Comparison of ENCODE assay signal across 30 cellular contexts in the genomic region with DNA sequence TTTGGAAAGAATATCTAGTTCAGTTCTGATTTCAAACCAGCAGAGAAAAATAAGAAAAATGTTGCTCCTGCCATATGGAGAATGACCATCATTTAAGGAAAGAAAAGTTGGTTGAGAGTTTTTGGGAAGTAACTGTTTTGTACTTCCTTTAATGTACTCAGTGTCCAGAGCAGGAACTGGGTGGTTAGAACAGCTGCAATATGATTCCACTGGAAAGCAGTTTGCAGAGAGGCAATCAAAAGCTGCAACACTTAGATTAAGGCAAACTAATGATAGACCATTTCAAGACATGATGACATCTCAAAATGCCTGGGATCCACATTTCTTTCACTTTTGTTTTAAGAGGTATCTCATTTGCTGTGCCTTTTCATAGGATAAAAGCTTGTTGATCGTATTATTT.
"Had no signal": no experiment of that assay in that cellular context is flagged by ENCODE, and none has a peak within 500 bp of the region (broad histone marks: within the 10 kb centered on the region; RNA-seq: fewer than 3 reads in every experiment).

No MANE protein-coding gene starts in this region.

- H3K27ac ChIP-seq: brain microvascular endothelial cell, esophagus muscularis mucosa, gastroesophageal sphincter, heart right ventricle, hepatocyte, VCaP had no signal

- DNase-seq: activated CD4-positive, alpha-beta memory T cell treated with anti-CD3 and anti-CD28 coated beads, Interleukin-2, amount 10 ng/mL, durations not matched to agents 7 days and 5 days; activated CD4-positive, alpha-beta T cell treated with anti-CD3 and anti-CD28 coated beads for 1 hour; activated CD4-positive, alpha-beta T cell treated with anti-CD3 and anti-CD28 coated beads for 4 hours; activated CD4-positive, alpha-beta T cell treated with anti-CD3 and anti-CD28 coated beads, Interleukin-2, amount 10 ng/mL, durations not matched to agents 7 days and 5 days; activated CD4-positive, alpha-beta T cell treated with anti-CD3 and anti-CD28 coated beads, Interleukin-2, amount 50 U/mL, for 4 hours; activated CD8-positive, alpha-beta memory T cell treated with anti-CD3 and anti-CD28 coated beads, Interleukin-2, amount 50 U/mL, for 48 hours; activated gamma-delta T cell; activated naive CD4-positive, alpha-beta T cell; activated naive CD4-positive, alpha-beta T cell treated with anti-CD3 and anti-CD28 coated beads, Interleukin-2, amount 10 ng/mL, durations not matched to agents 7 days and 5 days; activated naive CD8-positive, alpha-beta T cell treated with anti-CD3 and anti-CD28 coated beads, Interleukin-2, amount 10 ng/mL, durations not matched to agents 7 days and 5 days; activated T-cell treated with anti-CD3 and anti-CD28 coated beads for 4 hours; activated T-cell treated with anti-CD3 and anti-CD28 coated beads, Interleukin-2, amount 50 U/mL, for 24 hours; activated T-cell treated with anti-CD3 and anti-CD28 coated beads, Interleukin-2, amount 50 U/mL, for 72 hours; amniotic stem cell; anterior cingulate cortex; brain microvascular endothelial cell; cortex of kidney; dermis blood vessel endothelial cell; effector CD4-positive, alpha-beta T cell; effector memory CD8-positive, alpha-beta T cell; erythroblast; foreskin melanocyte; heart right ventricle; T-helper 2 cell had no signal

- H2AFZ ChIP-seq: hepatocyte had no signal

- H3K27me3 ChIP-seq: brain microvascular endothelial cell, esophagus muscularis mucosa, gastroesophageal sphincter, heart right ventricle, hepatocyte had no signal

- H3K4me3 ChIP-seq: esophagus muscularis mucosa, gastroesophageal sphincter, heart right ventricle, hepatocyte had no signal

- H3K9me3 ChIP-seq: esophagus muscularis mucosa, gastroesophageal sphincter, heart right ventricle had no signal

- H3K36me3 ChIP-seq: brain microvascular endothelial cell, esophagus muscularis mucosa, gastroesophageal sphincter, heart right ventricle had no signal

- ATAC-seq: activated naive CD4-positive, alpha-beta T cell treated with anti-CD3 and anti-CD28 coated beads, Interleukin-2, amount 50 U/mL, for 72 hours; activated T-cell treated with anti-CD3 and anti-CD28 coated beads, Interleukin-2, amount 50 U/mL, for 72 hours; effector memory CD8-positive, alpha-beta T cell; gastroesophageal sphincter; heart right ventricle; WTC11 had no signal

- H3K4me2 ChIP-seq: hepatocyte had no signal

- H3K4me1 ChIP-seq: gastroesophageal sphincter, heart right ventricle had no signal
